Comparison of ENCODE assay signal across 2 cellular contexts in the genomic region with DNA sequence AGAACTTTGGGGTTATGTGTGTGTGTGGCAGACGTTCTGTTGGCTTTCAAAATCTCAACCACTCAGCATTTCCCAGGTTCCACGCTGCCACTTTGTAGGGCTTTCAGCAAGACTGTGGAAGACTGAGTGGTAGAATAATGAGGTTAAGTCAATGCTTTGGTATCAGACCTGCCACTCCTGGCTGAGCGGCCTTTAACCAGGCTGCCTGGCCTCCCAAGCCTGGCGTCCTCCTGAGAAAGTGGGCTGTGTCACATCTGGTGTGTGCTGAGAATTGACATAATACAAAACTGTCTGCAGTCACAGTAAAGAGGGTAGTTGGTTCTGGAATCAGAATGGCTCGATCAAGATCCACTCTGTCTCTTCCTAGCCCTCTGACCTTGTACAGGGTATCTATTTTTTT.
TF ChIP-seq lines count a peak whose summit lies in the region.

No MANE protein-coding gene starts in this region.

TF ChIP-seq in IMR-90, 13 proteins besides CTCF, POLR2A, EP300 and RAD21:
- TF ChIP-seq NFE2L2 (IDR thresholded peaks at IDR 0.05; ENCODE audit: low read depth, low read length) (no peak), CEBPB (IDR thresholded peaks at IDR 0.05; ENCODE audit: low read depth, low read length) (no peak), SMC3 (IDR thresholded peaks at IDR 0.05; ENCODE audit: low read depth, low read length) (no peak), CHD1 (IDR thresholded peaks at IDR 0.05; ENCODE audit: low read depth, low read length) (no peak), FOS (IDR thresholded peaks at IDR 0.05; ENCODE audit: low read depth, low read length) (no peak), RCOR1 (IDR thresholded peaks at IDR 0.05; ENCODE audit: insufficient replicate concordance, low read length) (no peak), BHLHE40 (IDR thresholded peaks at IDR 0.05; ENCODE audit: low read depth, low read length) (no peak), MAZ (IDR thresholded peaks at IDR 0.05; ENCODE audit: borderline replicate concordance, low read depth, low read length) (no peak), MXI1 (IDR thresholded peaks at IDR 0.05; ENCODE audit: borderline replicate concordance, low read depth, low read length) (no peak)
- TF ChIP-seq, protein P1, sequence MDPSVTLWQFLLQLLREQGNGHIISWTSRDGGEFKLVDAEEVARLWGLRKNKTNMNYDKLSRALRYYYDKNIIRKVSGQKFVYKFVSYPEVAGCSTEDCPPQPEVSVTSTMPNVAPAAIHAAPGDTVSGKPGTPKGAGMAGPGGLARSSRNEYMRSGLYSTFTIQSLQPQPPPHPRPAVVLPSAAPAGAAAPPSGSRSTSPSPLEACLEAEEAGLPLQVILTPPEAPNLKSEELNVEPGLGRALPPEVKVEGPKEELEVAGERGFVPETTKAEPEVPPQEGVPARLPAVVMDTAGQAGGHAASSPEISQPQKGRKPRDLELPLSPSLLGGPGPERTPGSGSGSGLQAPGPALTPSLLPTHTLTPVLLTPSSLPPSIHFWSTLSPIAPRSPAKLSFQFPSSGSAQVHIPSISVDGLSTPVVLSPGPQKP (IDR thresholded peaks at IDR 0.05; ENCODE audit: borderline replicate concordance, low read depth, low read length), result no peak

TF ChIP-seq in H1, 55 proteins besides CTCF, POLR2A, EP300 and RAD21:
- TF ChIP-seq, protein P2, sequence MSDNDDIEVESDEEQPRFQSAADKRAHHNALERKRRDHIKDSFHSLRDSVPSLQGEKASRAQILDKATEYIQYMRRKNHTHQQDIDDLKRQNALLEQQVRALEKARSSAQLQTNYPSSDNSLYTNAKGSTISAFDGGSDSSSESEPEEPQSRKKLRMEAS (IDR thresholded peaks at IDR 0.05), result no peak
- TF ChIP-seq, protein P3, sequence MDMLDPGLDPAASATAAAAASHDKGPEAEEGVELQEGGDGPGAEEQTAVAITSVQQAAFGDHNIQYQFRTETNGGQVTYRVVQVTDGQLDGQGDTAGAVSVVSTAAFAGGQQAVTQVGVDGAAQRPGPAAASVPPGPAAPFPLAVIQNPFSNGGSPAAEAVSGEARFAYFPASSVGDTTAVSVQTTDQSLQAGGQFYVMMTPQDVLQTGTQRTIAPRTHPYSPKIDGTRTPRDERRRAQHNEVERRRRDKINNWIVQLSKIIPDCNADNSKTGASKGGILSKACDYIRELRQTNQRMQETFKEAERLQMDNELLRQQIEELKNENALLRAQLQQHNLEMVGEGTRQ (IDR thresholded peaks at IDR 0.05; ENCODE audit: low read length), result no peak
- no peak for TF ChIP-seq BACH1 (IDR thresholded peaks at IDR 0.05; ENCODE audit: low read length)
- TF ChIP-seq, protein P4, sequence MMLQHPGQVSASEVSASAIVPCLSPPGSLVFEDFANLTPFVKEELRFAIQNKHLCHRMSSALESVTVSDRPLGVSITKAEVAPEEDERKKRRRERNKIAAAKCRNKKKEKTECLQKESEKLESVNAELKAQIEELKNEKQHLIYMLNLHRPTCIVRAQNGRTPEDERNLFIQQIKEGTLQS (IDR thresholded peaks at IDR 0.05; ENCODE audit: insufficient read depth, low read depth, low read length), result no peak
- no peak for TF ChIP-seq MAFK (IDR thresholded peaks at IDR 0.05; ENCODE audit: low read depth, low read length)
- TF ChIP-seq POU5F1 (IDR thresholded peaks at IDR 0.05; ENCODE audit: low read depth, low read length), result no peak
- TF ChIP-seq RFX5 (IDR thresholded peaks at IDR 0.05; ENCODE audit: borderline replicate concordance, low read depth, low read length), result no peak
- TF ChIP-seq TBP (IDR thresholded peaks at IDR 0.05; ENCODE audit: low read depth, low read length), result no peak
TF ChIP-seq in H1: peak in this region for 0.
